In genomic region chr3:23611737-23612295, GRCh38 we compare ENCODE assay signal across 8 cellular contexts.
DNase-seq lines count a peak whose midpoint lies in the region; ATAC-seq and TF ChIP-seq lines count a peak whose summit lies in the region.

No MANE protein-coding gene starts in this region.

- H3K36me3 ChIP-seq in ACC112 (ENCODE audit: insufficient read depth, low read length) (no peaks in the 10 kb centered on the region), IMR-90 (ENCODE audit: control insufficient read depth, insufficient read depth, low read length) (no peaks in the 10 kb centered on the region; the same call in 1 of the 2 replicates)

- no peak for TF ChIP-seq CTCF in IMR-90 (conservative IDR thresholded peaks at IDR 0.05; ENCODE audit: low read depth, low read length)
- no peak for TF ChIP-seq CTCF in cardiac fibroblast (IDR thresholded peaks at IDR 0.05; ENCODE audit: low read depth, low read length)

- peak; percentile 80 for DNase-seq in IMR-90
- peak; percentile 72 to 82 for DNase-seq in cardiac fibroblast (ENCODE audit: low read depth in 2 of 2)
- peak; percentile 40 for DNase-seq in middle frontal gyrus (ENCODE audit: extremely low spot score, low spot score)
- no peak for DNase-seq in NCI-H1694 treated with DMSO at 0.1 percent for 48 hours (lab: John Stamatoyannopoulos, UW)
- no peak for DNase-seq in NCI-H510A treated with DMSO at 0.1 percent for 48 hours (lab: John Stamatoyannopoulos, UW)

- no peak overlapping the region for H4K5ac ChIP-seq in IMR-90 (ENCODE audit: low read depth, low read length)

- peak overlapping the region; percentile 83 for H2BK20ac ChIP-seq in IMR-90 (ENCODE audit: low read depth, low read length)

- H3K18ac ChIP-seq in IMR-90 (ENCODE audit: low read depth, low read length) = no peak overlapping the region

- no peak for TF ChIP-seq RAD21 in IMR-90 (IDR thresholded peaks at IDR 0.05; ENCODE audit: low read length)

- peak overlapping the region; percentile 49 to 81 for H4K8ac ChIP-seq in IMR-90 (ENCODE audit: low read depth in 2 of 2, low read length in 2 of 2)

- CTCF ChIA-PET in IMR-90 (lab: Yijun Ruan, JAX) = interaction anchor here (0.9 kb wide), 1 partner anchor 16 kb away, joined by 3 read pairs; no protein-coding TSS in a partner anchor

- peak overlapping the region; percentile 73; the same call in 1 of the 2 replicates for H3K14ac ChIP-seq in IMR-90 (replicated peaks; ENCODE audit: low read depth, low read length)

- no TSS peak for BruUV-seq in IMR-90 (replicated peaks; lab: Mats Ljungman, UMichigan)

- peak overlapping the region; percentile 85 for H3K4ac ChIP-seq in IMR-90 (ENCODE audit: low read depth, low read length)

- POLR2A ChIA-PET in IMR-90 (lab: Charles Lee; ENCODE audit: unreplicated experiment) = interaction anchor here (0.5 to 1.0 kb wide), 5 partner anchors 11 to 383 kb away, joined by 3 to 8 read pairs (median 3); no protein-coding TSS in a partner anchor

- H3K4me3 ChIP-seq in ACC112 (ENCODE audit: low read depth, low read length) = peak overlapping the region; percentile 66
- H3K4me3 ChIP-seq in IMR-90 (ENCODE audit: insufficient read depth, low read depth, low read length) = no peak overlapping the region
- peak overlapping the region in 1 of 2 donors; percentile 13 for H3K4me3 ChIP-seq in cardiac fibroblast (replicated peaks in 1 of 2; ENCODE audit: low read depth in 2 of 2, low read length in 2 of 2)

- peak overlapping the region; percentile 81 for H4K91ac ChIP-seq in IMR-90 (ENCODE audit: insufficient read depth, low read depth, low read length)

- peak overlapping the region; percentile 42; the same call in 1 of the 2 replicates for H3K4me2 ChIP-seq in IMR-90 (ENCODE audit: low read depth, low read length)

- 14% methylated on average over 4 of the region's 13 CpGs; no CpG with 5 or more reads in 1 of the 2 experiments for WGBS in IMR-90 (ENCODE audit: extremely low coverage in 2 of 2, insufficient read length in 1 of 2), 2 experiments

- H2BK120ac ChIP-seq in IMR-90 (ENCODE audit: low read depth, low read length) = peak overlapping the region; percentile 57

- peak overlapping the region; percentile 76; the same call in 1 of the 2 replicates for H3K56ac ChIP-seq in IMR-90 (ENCODE audit: extremely low read depth, insufficient read depth, low read length)

- H2BK15ac ChIP-seq in IMR-90 (ENCODE audit: low read depth, low read length) = peak overlapping the region; percentile 49; the same call in 2 of the 3 replicates

- H3K9me1 ChIP-seq in IMR-90 (ENCODE audit: insufficient read depth, low read length) = no peaks in the 10 kb centered on the region

- H2AK9ac ChIP-seq in IMR-90 (replicated peaks; ENCODE audit: low read depth, low read length, poor library complexity) = no peak overlapping the region

- H3K9me3 ChIP-seq in IMR-90 (ENCODE audit: control insufficient read depth, insufficient read depth, low read length) = no peaks in the 10 kb centered on the region

- H2BK5ac ChIP-seq in IMR-90 (ENCODE audit: low read depth, low read length, poor library complexity, severe bottlenecking) = peak overlapping the region; percentile 75

- H3K27me3 ChIP-seq in ACC112 (ENCODE audit: insufficient read depth, low read length) = no peaks in the 10 kb centered on the region
- H3K27me3 ChIP-seq in IMR-90 (ENCODE audit: control insufficient read depth, insufficient read depth, low read length) = no peaks in the 10 kb centered on the region

- ATAC-seq in IMR-90 (ENCODE audit: low read depth) (peak; percentile 84), GM21367 (IDR thresholded peaks at IDR 0.05; ENCODE audit: unreplicated experiment) (no peak), GM21381 (IDR thresholded peaks at IDR 0.05; ENCODE audit: unreplicated experiment) (no peak)

- intact Hi-C loops in IMR-90 (cut with micrococcal nuclease) = loop anchor here (5.0 kb wide), 1 partner anchor 430 kb away; no protein-coding TSS in a partner anchor

- TF ChIP-seq POLR2A in IMR-90 (IDR thresholded peaks at IDR 0.05; ENCODE audit: low read depth, low read length) = no peak

- no peaks in the 10 kb centered on the region for H3K79me1 ChIP-seq in IMR-90 (ENCODE audit: low read depth in 1 of 2, low read length in 2 of 2)

- 0 out of 2 replicates have a peak overlapping the region, but pooled peaks have one; percentile 20 for H3K9ac ChIP-seq in IMR-90 (ENCODE audit: low read depth, low read length)

- no peaks in the 10 kb centered on the region for H3K79me2 ChIP-seq in ACC112 (ENCODE audit: control insufficient read depth, insufficient read depth, low read length, unreplicated experiment)

- H2AK5ac ChIP-seq in IMR-90 (ENCODE audit: low read depth, low read length) = no peak overlapping the region

- H3K4me1 ChIP-seq in ACC112 (ENCODE audit: control insufficient read depth, insufficient read depth, low read length, unreplicated experiment) (peaks cover 20% of the 10 kb centered on the region), IMR-90 (ENCODE audit: control insufficient read depth, insufficient read depth, low read length) (peaks cover 3% of the 10 kb centered on the region; the same call in 1 of the 2 replicates)

- dilution Hi-C loops in IMR-90 (cut with HindIII; ENCODE audit: low sequenced_read_pairs, unreplicated experiment) = no loop called here

- peak overlapping the region; percentile 1 for H3K23ac ChIP-seq in IMR-90 (ENCODE audit: low read depth, low read length)

- no peaks in the 10 kb centered on the region for H4K20me1 ChIP-seq in IMR-90 (ENCODE audit: insufficient read depth, low read length)

- H3K27ac ChIP-seq in ACC112 (ENCODE audit: low read depth, low read length) (peak overlapping the region; percentile 97), IMR-90 (ENCODE audit: insufficient read depth, low read length) (peak overlapping the region; percentile 58)

- in situ Hi-C loops in IMR-90 (cut with MboI; ENCODE audit: low sequenced_read_pairs) = no loop called here

- H2AFZ ChIP-seq in ACC112 (ENCODE audit: low read length, unreplicated experiment) (peak overlapping the region; percentile 71), IMR-90 (replicated peaks; ENCODE audit: low read length, poor library complexity) (peak overlapping the region; percentile 33)

TF ChIP-seq in IMR-90, 13 proteins besides CTCF, POLR2A, EP300 and RAD21:
- TF ChIP-seq CHD1 (IDR thresholded peaks at IDR 0.05; ENCODE audit: low read depth, low read length) (no peak), BHLHE40 (IDR thresholded peaks at IDR 0.05; ENCODE audit: low read depth, low read length) (no peak), MXI1 (IDR thresholded peaks at IDR 0.05; ENCODE audit: borderline replicate concordance, low read depth, low read length) (no peak), SMC3 (IDR thresholded peaks at IDR 0.05; ENCODE audit: low read depth, low read length) (no peak), USF2 (IDR thresholded peaks at IDR 0.05; ENCODE audit: low read depth, low read length) (no peak), RFX5 (IDR thresholded peaks at IDR 0.05; ENCODE audit: low read depth, low read length) (no peak), FOS (IDR thresholded peaks at IDR 0.05; ENCODE audit: low read depth, low read length) (no peak), MAFK (IDR thresholded peaks at IDR 0.05; ENCODE audit: low read depth, low read length) (no peak), RCOR1 (IDR thresholded peaks at IDR 0.05; ENCODE audit: insufficient replicate concordance, low read length) (no peak), ELK1 (IDR thresholded peaks at IDR 0.05; ENCODE audit: borderline replicate concordance, low read depth, low read length) (no peak), CEBPB (IDR thresholded peaks at IDR 0.05; ENCODE audit: low read depth, low read length) (no peak), MAZ (IDR thresholded peaks at IDR 0.05; ENCODE audit: borderline replicate concordance, low read depth, low read length) (no peak), NFE2L2 (IDR thresholded peaks at IDR 0.05; ENCODE audit: low read depth, low read length) (no peak)

Comparison
In these comparisons a context has a peak if more than half of its experiments do, and no peak if none do; other contexts are left out.
1. DNase-seq: peak in IMR-90 (single experiment), cardiac fibroblast (2 of 2) and middle frontal gyrus (single experiment); none in NCI-H1694 treated with DMSO at 0.1 percent for 48 hours (single experiment) and NCI-H510A treated with DMSO at 0.1 percent for 48 hours (single experiment).